Comparison of ENCODE assay signal across 6 cellular contexts in the genomic region with DNA sequence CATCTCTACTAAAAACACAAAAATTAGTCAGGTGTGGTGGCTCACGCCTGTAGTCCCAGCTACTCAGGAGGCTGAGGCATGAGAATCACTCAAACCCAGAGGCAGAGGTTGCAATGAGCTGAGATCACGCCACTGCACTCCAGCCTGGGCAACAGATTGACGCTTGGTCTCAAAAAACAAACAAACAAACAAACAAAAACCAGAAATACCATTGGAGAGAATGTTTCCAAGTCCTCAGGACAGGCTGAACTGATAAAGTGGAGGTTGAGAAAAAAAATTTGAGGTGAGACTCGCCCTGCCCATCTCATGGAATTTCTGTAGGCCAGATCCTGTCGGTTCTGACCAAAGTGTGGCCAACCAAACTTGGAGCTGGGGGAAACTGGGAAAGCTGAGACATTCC.
"Had no signal": no experiment of that assay in that cellular context is flagged by ENCODE, and none has a peak within 500 bp of the region (broad histone marks: within the 10 kb centered on the region; RNA-seq: fewer than 3 reads in every experiment).

No MANE protein-coding gene starts in this region.

- ATAC-seq: HepG2, K562 had no signal

- H3K27ac ChIP-seq: HL-60 had no signal

- H3K27ac Mint-ChIP-seq: IgD-negative memory B cell had no signal

- H3K4me1 Mint-ChIP-seq: IgD-negative memory B cell had no signal

- H3K36me3 Mint-ChIP-seq: IgD-negative memory B cell had no signal

- H3K4me3 ChIP-seq: K562 had no signal

- DNase-seq: IMR-90, KBM-7 had no signal
